Comparison of ENCODE assay signal across 8 cellular contexts in the genomic region with DNA sequence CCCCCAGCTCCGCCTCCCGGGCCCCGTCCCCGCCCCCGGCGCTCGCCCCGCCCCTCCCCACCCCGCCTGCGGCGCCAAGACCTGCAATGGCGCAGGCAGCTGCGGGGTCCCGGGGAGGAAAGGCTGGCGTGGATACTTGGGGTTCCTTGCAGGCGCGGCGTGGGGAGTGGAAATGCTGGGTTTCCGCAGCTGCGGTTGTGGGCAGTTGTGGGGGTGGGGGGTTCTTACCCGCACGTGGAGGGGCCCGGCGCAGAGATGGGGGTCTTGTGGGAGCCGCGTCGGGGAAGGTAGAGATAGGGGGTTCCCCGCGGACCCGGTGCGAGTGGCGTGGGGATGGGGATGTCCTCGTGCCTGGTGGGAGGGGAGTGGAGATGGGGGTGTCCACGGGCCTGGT. TPM values are rescaled to one million over a fixed set of nuclear protein-coding genes. Genes with fewer than 3 reads are reported as not detected.
DNase-seq lines count a peak whose midpoint lies in the region; ATAC-seq and TF ChIP-seq lines count a peak whose summit lies in the region.

No MANE protein-coding gene starts in this region.

- H3K36me3 Mint-ChIP-seq in type B pancreatic cell, result peaks cover 21% of the 10 kb centered on the region

- no peaks in the 10 kb centered on the region for H3K36me3 ChIP-seq in liver (ENCODE audit: control insufficient read depth in 4 of 4, insufficient read depth in 3 of 4, low read depth in 1 of 4, low read length in 3 of 4)

- H3K4me3 ChIP-seq in AG09309 (ENCODE audit: control insufficient read depth, low read depth, low read length), result peak overlapping the region; percentile 72
- H3K4me3 ChIP-seq in astrocyte of the spinal cord (ENCODE audit: low read depth, low read length), result peak overlapping the region; percentile 67
- peak overlapping the region in 2 of 3 donors; percentile 73 to 75 for H3K4me3 ChIP-seq in liver (ENCODE audit: low read depth in 1 of 3, low read length in 3 of 3)

- H3K27me3 ChIP-seq in liver (ENCODE audit: control insufficient read depth in 4 of 4, insufficient read depth in 4 of 4, low read length in 3 of 4), result no peaks in the 10 kb centered on the region

- peaks cover 4% of the 10 kb centered on the region for H3K4me1 Mint-ChIP-seq in type B pancreatic cell (ENCODE audit: unreplicated experiment)

- peaks cover 13% of the 10 kb centered on the region for H3K27me3 Mint-ChIP-seq in type B pancreatic cell

- H3K4me3 Mint-ChIP-seq in type B pancreatic cell, result peak overlapping the region; percentile 95

- H3K27ac ChIP-seq in liver (ENCODE audit: low read depth in 1 of 2, low read length in 2 of 2), result peak overlapping the region; percentile 94

- in situ Hi-C loops in astrocyte of the spinal cord (cut with HindIII; ENCODE audit: low sequenced_read_pairs), result no loop called here

- peak; percentile 6 for ATAC-seq in GM19467 (IDR thresholded peaks at IDR 0.05; ENCODE audit: unreplicated experiment)

- no peak for TF ChIP-seq CTCF in AG09309 (IDR thresholded peaks at IDR 0.05; ENCODE audit: control insufficient read depth, insufficient read depth, low read depth, low read length, missing control alignments)
- no peak for TF ChIP-seq CTCF in astrocyte of the spinal cord (IDR thresholded peaks at IDR 0.05; ENCODE audit: low read depth, low read length)
- no peak for TF ChIP-seq CTCF in liver (IDR thresholded peaks at IDR 0.05; ENCODE audit: low read depth, low read length, missing input control)
- no peak for TF ChIP-seq CTCF in type B pancreatic cell (conservative IDR thresholded peaks at IDR 0.05)

- TF ChIP-seq EP300 in Ishikawa (IDR thresholded peaks at IDR 0.05; ENCODE audit: borderline replicate concordance), result no peak

- DNase-seq in AG09309 (ENCODE audit: low read depth) (no peak), astrocyte of the spinal cord (ENCODE audit: low read depth, low spot score) (no peak), type B pancreatic cell (ENCODE audit: extremely low spot score, unreplicated experiment) (no peak), SHP77 (lab: John Stamatoyannopoulos, UW) (no peak), HUDEP-2 (lab: John Stamatoyannopoulos, UW; ENCODE audit: unreplicated experiment in 76 of 76) (no peak)

- under 1% methylated on average over 34 of the region's 34 CpGs for WGBS in liver

- peaks cover 0 to 17% (median 8%) of the 10 kb centered on the region in 4 donors for H3K4me1 ChIP-seq in liver (ENCODE audit: control insufficient read depth in 4 of 4, insufficient read depth in 4 of 4, low read length in 3 of 4)

- H3K9ac ChIP-seq in liver (ENCODE audit: low read depth in 1 of 2, low read length in 2 of 2), result no peak overlapping the region

- H3K9me3 Mint-ChIP-seq in type B pancreatic cell, result peaks cover 11% of the 10 kb centered on the region

- no peaks in the 10 kb centered on the region for H3K9me3 ChIP-seq in liver (ENCODE audit: control insufficient read depth in 4 of 4, low read length in 3 of 4)

- H3K27ac Mint-ChIP-seq in type B pancreatic cell, result peak overlapping the region; percentile 94

- TF ChIP-seq RAD21 in Ishikawa (IDR thresholded peaks at IDR 0.05; ENCODE audit: low read depth) (no peak), liver (IDR thresholded peaks at IDR 0.05) (no peak)

TF ChIP-seq in Ishikawa, 13 proteins besides CTCF, POLR2A, EP300 and RAD21:
- TF ChIP-seq ZBTB7A (IDR thresholded peaks at IDR 0.05; ENCODE audit: low read depth) (peak; percentile 53; the same call in 1 of the 2 replicates), USF1 (IDR thresholded peaks at IDR 0.05) (no peak)

TF ChIP-seq in liver, 16 proteins besides CTCF, POLR2A, EP300 and RAD21:
- TF ChIP-seq SP1 (IDR thresholded peaks at IDR 0.05) (no peak), EGR1 (IDR thresholded peaks at IDR 0.05; ENCODE audit: low read depth in 2 of 2) (no peak), REST (IDR thresholded peaks at IDR 0.05) (peak; percentile 8), FOXA1 (IDR thresholded peaks at IDR 0.05) (no peak)

RNA-seq across cellular contexts. Expression of gene ASMTL, which starts 0.7 kb away (rescaled TPM):
- total RNA-seq in liver (10 to 100 TPM; 10.3 to 11.7 TPM), type B pancreatic cell (ENCODE audit: low replicate concordance) (20.2 and 31.5 TPM in 2 replicates)
- 10 to 100 TPM; 11.5 to 18.9 TPM for polyA plus RNA-seq in liver
